8 cellular contexts compared by ENCODE assay signal in genomic region chr5:107673368-107674136, GRCh38. TPM values are rescaled to one million over a fixed set of nuclear protein-coding genes. Genes with fewer than 3 reads are reported as not detected.
DNase-seq lines count a peak whose midpoint lies in the region; ATAC-seq and TF ChIP-seq lines count a peak whose summit lies in the region.

No MANE protein-coding gene starts in this region.

- CTCF ChIA-PET in activated naive CD4-positive, alpha-beta T cell treated with anti-CD3 and anti-CD28 coated beads, Interleukin-2, amount 10 ng/mL, durations not matched to agents 7 days and 5 days (lab: Charles Lee): interaction anchor here (0.9 to 1.5 kb wide), 2 partner anchors 9 to 526 kb away, joined by 4 read pairs; no protein-coding TSS in a partner anchor

- H3K4me2 ChIP-seq in H9 (ENCODE audit: insufficient read depth, insufficient read length, low read length) (peak overlapping the region; percentile 97), Loucy (ENCODE audit: low read depth, low read length, poor library complexity, severe bottlenecking) (peak overlapping the region; percentile 89)

- H3K27ac ChIP-seq in H9 (ENCODE audit: insufficient read length, low read depth, low read length) (no peak overlapping the region), gastroesophageal sphincter (peak overlapping the region in 3 of 4 donors; percentile 56 to 74 (median 69))

- H2AK5ac ChIP-seq in H9 (ENCODE audit: insufficient read length, low read length): no peak overlapping the region

- DNase-seq in H9 (peak; percentile 91), SIG-M5 treated with dmso at 0.1 percent for 504 hours (lab: John Stamatoyannopoulos, UW; ENCODE audit: unreplicated experiment) (peak; percentile 88), non-pigmented ciliary epithelial cell (ENCODE audit: low read depth) (peak; percentile 75), superior temporal gyrus (ENCODE audit: extremely low spot score) (peak; percentile 92)
- peak; percentile 82 for DNase-seq in activated naive CD4-positive, alpha-beta T cell treated with anti-CD3 and anti-CD28 coated beads, Interleukin-2, amount 10 ng/mL, durations not matched to agents 7 days and 5 days

- TF ChIP-seq EP300 in gastroesophageal sphincter (IDR thresholded peaks at IDR 0.05): no peak

- H2BK15ac ChIP-seq in H9 (ENCODE audit: low read depth, low read length): no peak overlapping the region

- H3K9me3 ChIP-seq in ES-I3 (ENCODE audit: control insufficient read depth, insufficient read depth, low read length) (no peaks in the 10 kb centered on the region), H9 (ENCODE audit: control insufficient read depth, low read depth, low read length) (no peaks in the 10 kb centered on the region), Loucy (ENCODE audit: insufficient read depth, low read depth, low read length) (no peaks in the 10 kb centered on the region), gastroesophageal sphincter (no peaks in the 10 kb centered on the region)

- H4K91ac ChIP-seq in H9 (ENCODE audit: insufficient read length, low read depth, low read length): no peak overlapping the region

- H2BK5ac ChIP-seq in H9 (ENCODE audit: insufficient read length, low read length): no peak overlapping the region

- H4K8ac ChIP-seq in H9 (replicated peaks; ENCODE audit: insufficient read length, low read depth, low read length): no peak overlapping the region

- H3K23me2 ChIP-seq in H9 (ENCODE audit: insufficient read length, low read depth, low read length, poor library complexity, severe bottlenecking): peaks cover 43% of the 10 kb centered on the region

- H3K18ac ChIP-seq in H9 (ENCODE audit: insufficient read length, low read depth, low read length): no peak overlapping the region

- peaks cover 6% of the 10 kb centered on the region; the same call in 1 of the 2 replicates for H3K4me1 ChIP-seq in ES-I3 (ENCODE audit: insufficient read depth, low read length)
- H3K4me1 ChIP-seq in H9 (ENCODE audit: insufficient read depth, low read length): peaks cover 2% of the 10 kb centered on the region; the same call in 1 of the 2 replicates
- H3K4me1 ChIP-seq in Loucy (ENCODE audit: insufficient read depth, low read length, poor library complexity, severe bottlenecking): peaks cover 7% of the 10 kb centered on the region
- H3K4me1 ChIP-seq in gastroesophageal sphincter: peaks cover 0 to 51% (median 22%) of the 10 kb centered on the region in 3 donors

- H3K23ac ChIP-seq in H9 (ENCODE audit: insufficient read length, low read depth, low read length): no peak overlapping the region

- no peak overlapping the region for H3K14ac ChIP-seq in H9 (ENCODE audit: insufficient read depth, low read length)

- TF ChIP-seq POLR2A in gastroesophageal sphincter (IDR thresholded peaks at IDR 0.05): no peak

- H2AFZ ChIP-seq in H9 (ENCODE audit: low read length) (peak overlapping the region; percentile 49), Loucy (ENCODE audit: low read length) (peak overlapping the region; percentile 73)

- H3K27me3 ChIP-seq in H9 (ENCODE audit: insufficient read depth, low read length) (peaks cover 2% of the 10 kb centered on the region; the same call in 1 of the 2 replicates), Loucy (ENCODE audit: insufficient read depth, low read length, poor library complexity, severe bottlenecking) (peaks cover 6% of the 10 kb centered on the region), gastroesophageal sphincter (peaks cover 44% of the 10 kb centered on the region)

- peak overlapping the region; percentile 90 to 93 for H3K4me3 Mint-ChIP-seq in H9
- peak overlapping the region; percentile 70 for H3K4me3 Mint-ChIP-seq in activated naive CD4-positive, alpha-beta T cell treated with anti-CD3 and anti-CD28 coated beads, Interleukin-2, amount 10 ng/mL, durations not matched to agents 7 days and 5 days

- H3K9me3 Mint-ChIP-seq in H9: no peaks in the 10 kb centered on the region; a peak in 1 of 5 replicates
- no peaks in the 10 kb centered on the region for H3K9me3 Mint-ChIP-seq in activated naive CD4-positive, alpha-beta T cell treated with anti-CD3 and anti-CD28 coated beads, Interleukin-2, amount 10 ng/mL, durations not matched to agents 7 days and 5 days

- H3K56ac ChIP-seq in H9 (ENCODE audit: insufficient read length, low read depth, low read length): no peak overlapping the region

- H3K9ac ChIP-seq in ES-I3 (ENCODE audit: low read depth, low read length) (peak overlapping the region; percentile 82), H9 (ENCODE audit: extremely low read depth, insufficient read length, low read length) (peak overlapping the region; percentile 46), Loucy (ENCODE audit: low read depth, low read length, poor library complexity, severe bottlenecking) (no peak overlapping the region)

- H4K5ac ChIP-seq in H9 (ENCODE audit: insufficient read length, low read depth, low read length): no peak overlapping the region

- no peaks in the 10 kb centered on the region for H3K9me2 ChIP-seq in Loucy (replicated peaks; ENCODE audit: low read depth, low read length)

- no peak overlapping the region for H3T11ph ChIP-seq in H9 (ENCODE audit: low read length)

- H2BK120ac ChIP-seq in H9 (ENCODE audit: low read depth, low read length, poor library complexity, severe bottlenecking): no peak overlapping the region

- no peaks in the 10 kb centered on the region for H3F3A ChIP-seq in Loucy (ENCODE audit: low read depth)

- ATAC-seq in gastroesophageal sphincter: peak; percentile 64

- no CpG with 5 or more reads among the region's 32 CpGs for WGBS in H9 (ENCODE audit: extremely low coverage, insufficient read length, low lambda C conversion rate)
- 2 to 11% methylated on average over 7 to 21 of the region's 32 CpGs for WGBS in gastroesophageal sphincter (ENCODE audit: low coverage in 1 of 2), 2 donors

- H3K79me1 ChIP-seq in H9 (ENCODE audit: insufficient read depth, low read depth, low read length, poor library complexity, severe bottlenecking): no peaks in the 10 kb centered on the region

- H3K4ac ChIP-seq in H9 (ENCODE audit: low read depth, low read length): no peak overlapping the region

- H4K20me1 ChIP-seq in H9 (ENCODE audit: control insufficient read depth, insufficient read depth, insufficient read length) (no peaks in the 10 kb centered on the region), Loucy (ENCODE audit: insufficient read depth, low read length, poor library complexity, severe bottlenecking) (no peaks in the 10 kb centered on the region)

- peak overlapping the region in 2 of 3 experiments; percentile 78 to 91; a peak in 3 of 7 replicates for H3K27ac Mint-ChIP-seq in H9
- no peak overlapping the region for H3K27ac Mint-ChIP-seq in activated naive CD4-positive, alpha-beta T cell treated with anti-CD3 and anti-CD28 coated beads, Interleukin-2, amount 10 ng/mL, durations not matched to agents 7 days and 5 days

- no peak overlapping the region for H2BK12ac ChIP-seq in H9 (ENCODE audit: insufficient read length, low read depth, low read length)

- H3K79me2 ChIP-seq in H9 (ENCODE audit: insufficient read depth, low read length): no peaks in the 10 kb centered on the region
- H3K79me2 ChIP-seq in Loucy (ENCODE audit: insufficient read depth, low read length): no peaks in the 10 kb centered on the region

- peaks cover 26 to 31% of the 10 kb centered on the region in 2 experiments for H3K4me1 Mint-ChIP-seq in H9
- peaks cover 34% of the 10 kb centered on the region for H3K4me1 Mint-ChIP-seq in activated naive CD4-positive, alpha-beta T cell treated with anti-CD3 and anti-CD28 coated beads, Interleukin-2, amount 10 ng/mL, durations not matched to agents 7 days and 5 days

- no peak overlapping the region for H2BK20ac ChIP-seq in H9 (ENCODE audit: low read depth, low read length, poor library complexity, severe bottlenecking)

- peaks cover 8% of the 10 kb centered on the region for H3K27me3 Mint-ChIP-seq in H9 (ENCODE audit: low read depth)
- peaks cover 67% of the 10 kb centered on the region for H3K27me3 Mint-ChIP-seq in activated naive CD4-positive, alpha-beta T cell treated with anti-CD3 and anti-CD28 coated beads, Interleukin-2, amount 10 ng/mL, durations not matched to agents 7 days and 5 days

- no peaks in the 10 kb centered on the region for H3K36me3 Mint-ChIP-seq in H9 (ENCODE audit: insufficient read depth in 1 of 3, low read depth in 3 of 3)
- no peaks in the 10 kb centered on the region for H3K36me3 Mint-ChIP-seq in activated naive CD4-positive, alpha-beta T cell treated with anti-CD3 and anti-CD28 coated beads, Interleukin-2, amount 10 ng/mL, durations not matched to agents 7 days and 5 days

- H3K36me3 ChIP-seq in ES-I3 (ENCODE audit: insufficient read depth, low read length): no peaks in the 10 kb centered on the region
- H3K36me3 ChIP-seq in Loucy (ENCODE audit: insufficient read depth, low read length): no peaks in the 10 kb centered on the region
- H3K36me3 ChIP-seq in gastroesophageal sphincter: no peaks in the 10 kb centered on the region

- peak; percentile 98 for TF ChIP-seq CTCF in H9 (conservative IDR thresholded peaks at IDR 0.05)
- TF ChIP-seq CTCF in Loucy (conservative IDR thresholded peaks at IDR 0.05; ENCODE audit: low read length): peak; percentile 79
- peak; percentile 78 to 95 (median 84) for TF ChIP-seq CTCF in gastroesophageal sphincter (IDR thresholded peaks at IDR 0.05)

- peak overlapping the region; percentile 72 for H3K4me3 ChIP-seq in Loucy (ENCODE audit: low read length, poor library complexity, severe bottlenecking)
- H3K4me3 ChIP-seq in gastroesophageal sphincter: peak overlapping the region; percentile 42 to 56

RNA-seq across cellular contexts. Expression of gene EFNA5, which starts 2.8 kb away (rescaled TPM):
- total RNA-seq in H9 (2021): 19.0 and 20.4 TPM in 2 replicates
- total RNA-seq in gastroesophageal sphincter: 1 to 10 TPM; 2.4 to 9.2 (median 3.9) TPM
